1 cellular context compared by ENCODE assay signal in the genomic region with DNA sequence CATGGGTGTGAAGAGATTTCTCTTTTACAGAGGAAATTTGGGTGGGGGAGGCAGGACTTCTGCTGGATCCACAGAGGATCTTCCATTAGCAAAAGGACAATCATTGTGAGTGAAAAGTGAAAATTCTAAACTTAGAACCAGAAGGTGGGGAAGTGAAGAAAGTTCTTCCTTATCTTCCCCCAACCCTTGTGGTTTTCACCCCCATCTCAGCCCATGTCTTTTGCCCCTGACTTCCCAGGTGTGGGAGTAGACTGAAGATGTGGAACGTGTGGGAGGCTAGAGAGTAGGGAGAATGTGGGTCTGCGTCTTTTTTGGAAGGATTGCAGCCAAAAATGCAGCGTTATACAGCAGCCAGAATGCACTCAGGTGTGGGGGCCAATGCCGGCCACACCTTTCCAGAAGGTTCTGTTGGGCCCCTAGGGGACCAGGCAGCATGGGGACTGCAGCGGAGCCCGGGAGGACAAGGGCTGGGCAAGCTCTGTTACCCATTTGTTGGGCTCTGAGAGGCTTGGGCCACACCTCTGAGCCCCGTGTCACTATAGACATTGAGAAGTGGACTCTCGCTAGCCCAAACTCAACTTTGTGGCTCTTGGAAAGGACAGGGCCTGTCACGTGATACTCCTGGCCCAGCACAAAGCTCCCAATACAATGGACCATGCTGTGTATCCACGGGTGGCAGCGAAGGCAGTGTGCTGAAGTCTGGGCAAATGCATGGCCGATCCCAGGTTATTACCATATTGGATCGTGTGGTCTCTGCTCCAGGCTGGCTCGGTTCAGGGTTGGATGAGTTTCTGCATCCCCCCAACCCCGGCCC.
TF ChIP-seq lines count a peak whose summit lies in the region.

No MANE protein-coding gene starts in this region.

TF ChIP-seq in K562, 482 proteins besides CTCF, POLR2A, EP300 and RAD21 (continued from another document and continues in another):
- no peak for TF ChIP-seq ZBTB49 (CRISPR knock-in tag; IDR thresholded peaks at IDR 0.05; ENCODE audit: borderline replicate concordance)
- TF ChIP-seq FOXA3 (CRISPR knock-in tag; conservative IDR thresholded peaks at IDR 0.05 in 1 of 2, IDR thresholded peaks at IDR 0.05 in 1 of 2): no peak
- TF ChIP-seq, protein P1, sequence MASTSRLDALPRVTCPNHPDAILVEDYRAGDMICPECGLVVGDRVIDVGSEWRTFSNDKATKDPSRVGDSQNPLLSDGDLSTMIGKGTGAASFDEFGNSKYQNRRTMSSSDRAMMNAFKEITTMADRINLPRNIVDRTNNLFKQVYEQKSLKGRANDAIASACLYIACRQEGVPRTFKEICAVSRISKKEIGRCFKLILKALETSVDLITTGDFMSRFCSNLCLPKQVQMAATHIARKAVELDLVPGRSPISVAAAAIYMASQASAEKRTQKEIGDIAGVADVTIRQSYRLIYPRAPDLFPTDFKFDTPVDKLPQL (IDR thresholded peaks at IDR 0.05; ENCODE audit: extremely low read depth, insufficient read length): no peak
- TF ChIP-seq RERE (CRISPR knock-in tag; IDR thresholded peaks at IDR 0.05; ENCODE audit: borderline replicate concordance): no peak
- TF ChIP-seq MEIS2 (IDR thresholded peaks at IDR 0.05; ENCODE audit: partially characterized antibody): no peak
- TF ChIP-seq SMAD1 (IDR thresholded peaks at IDR 0.05; ENCODE audit: low read depth, low read length, partially characterized antibody): no peak
- no peak for TF ChIP-seq MED1 (CRISPR knock-in tag; IDR thresholded peaks at IDR 0.05; ENCODE audit: borderline replicate concordance)
- peak; percentile 37; the same call in 1 of the 2 replicates for TF ChIP-seq HES1 (IDR thresholded peaks at IDR 0.05; ENCODE audit: low read depth)
- peak; percentile 17 for TF ChIP-seq TAF1 (IDR thresholded peaks at IDR 0.05; ENCODE audit: control insufficient read depth, extremely low read depth, insufficient read depth, low read length, severe bottlenecking)
- TF ChIP-seq ATF3 (IDR thresholded peaks at IDR 0.05): no peak
- no peak for TF ChIP-seq ATF3 (CRISPR knock-in tag; conservative IDR thresholded peaks at IDR 0.05)
- TF ChIP-seq THAP12 (CRISPR knock-in tag; IDR thresholded peaks at IDR 0.05): no peak
- TF ChIP-seq, protein P2, sequence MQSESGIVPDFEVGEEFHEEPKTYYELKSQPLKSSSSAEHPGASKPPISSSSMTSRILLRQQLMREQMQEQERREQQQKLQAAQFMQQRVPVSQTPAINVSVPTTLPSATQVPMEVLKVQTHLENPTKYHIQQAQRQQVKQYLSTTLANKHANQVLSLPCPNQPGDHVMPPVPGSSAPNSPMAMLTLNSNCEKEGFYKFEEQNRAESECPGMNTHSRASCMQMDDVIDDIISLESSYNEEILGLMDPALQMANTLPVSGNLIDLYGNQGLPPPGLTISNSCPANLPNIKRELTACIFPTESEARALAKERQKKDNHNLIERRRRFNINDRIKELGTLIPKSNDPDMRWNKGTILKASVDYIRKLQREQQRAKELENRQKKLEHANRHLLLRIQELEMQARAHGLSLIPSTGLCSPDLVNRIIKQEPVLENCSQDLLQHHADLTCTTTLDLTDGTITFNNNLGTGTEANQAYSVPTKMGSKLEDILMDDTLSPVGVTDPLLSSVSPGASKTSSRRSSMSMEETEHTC (IDR thresholded peaks at IDR 0.05): no peak
- TF ChIP-seq YY1 (IDR thresholded peaks at IDR 0.05; ENCODE audit: borderline replicate concordance in 1 of 3, control insufficient read depth in 1 of 3, extremely low read depth in 1 of 3, insufficient read depth in 3 of 3, insufficient read length in 1 of 3, insufficient replicate concordance in 2 of 3, low read depth in 1 of 3, low read length in 2 of 3): peak in 1 of 3 experiments; percentile 1
- TF ChIP-seq BDP1 (IDR thresholded peaks at IDR 0.05; ENCODE audit: insufficient read depth, insufficient read length): no peak
- peak; percentile 23; the same call in 1 of the 2 replicates for TF ChIP-seq SPI1 (IDR thresholded peaks at IDR 0.05; ENCODE audit: borderline replicate concordance, low read depth, low read length)
- TF ChIP-seq SIN3A (IDR thresholded peaks at IDR 0.05; ENCODE audit: borderline replicate concordance in 2 of 2, control insufficient read depth in 1 of 2, low read depth in 2 of 2, low read length in 2 of 2): no peak
- no peak for TF ChIP-seq ZZZ3 (IDR thresholded peaks at IDR 0.05)
- no peak for TF ChIP-seq RBM15 (IDR thresholded peaks at IDR 0.05; ENCODE audit: insufficient read depth, low read length)
- no peak for TF ChIP-seq ZBTB11 (CRISPR knock-in tag; IDR thresholded peaks at IDR 0.05)
- TF ChIP-seq ZNF766 (CRISPR knock-in tag; conservative IDR thresholded peaks at IDR 0.05): no peak
- no peak for TF ChIP-seq MCM2 (IDR thresholded peaks at IDR 0.05; ENCODE audit: low read depth)
- TF ChIP-seq KLF16 (IDR thresholded peaks at IDR 0.05): peak; percentile 75
- peak in 1 of 2 experiments; percentile 62; a peak in 2 of 4 replicates for TF ChIP-seq KDM1A (IDR thresholded peaks at IDR 0.05)
- TF ChIP-seq CREM (IDR thresholded peaks at IDR 0.05; ENCODE audit: low read depth): peak; percentile 58
- TF ChIP-seq ETV1 (tag; conservative IDR thresholded peaks at IDR 0.05; ENCODE audit: low read depth): no peak
- TF ChIP-seq ZNF263 (CRISPR knock-in tag; IDR thresholded peaks at IDR 0.05; ENCODE audit: borderline replicate concordance): no peak
- TF ChIP-seq BRCA1 (IDR thresholded peaks at IDR 0.05): no peak
- no peak for TF ChIP-seq BRCA1 (CRISPR knock-in tag; IDR thresholded peaks at IDR 0.05)
- TF ChIP-seq POLR2H (tag; IDR thresholded peaks at IDR 0.05; ENCODE audit: low read depth): no peak
- TF ChIP-seq CAMTA2 (CRISPR knock-in tag; conservative IDR thresholded peaks at IDR 0.05): no peak
- TF ChIP-seq HOMEZ (CRISPR knock-in tag; IDR thresholded peaks at IDR 0.05): no peak
- no peak for TF ChIP-seq ZBTB17 (CRISPR knock-in tag; IDR thresholded peaks at IDR 0.05)
- TF ChIP-seq STAT5B (CRISPR knock-in tag; IDR thresholded peaks at IDR 0.05): no peak
- no peak for TF ChIP-seq CBX8 (IDR thresholded peaks at IDR 0.05; ENCODE audit: borderline replicate concordance, extremely low read depth, low read depth, low read length, poor library complexity, severe bottlenecking)
- TF ChIP-seq NFE2 (IDR thresholded peaks at IDR 0.05; ENCODE audit: low read depth): peak; percentile 21; the same call in 1 of the 2 replicates
- peak; percentile 68; the same call in 1 of the 2 replicates for TF ChIP-seq RNF2 (IDR thresholded peaks at IDR 0.05)
